Comparison of ENCODE assay signal across 8 cellular contexts in genomic region chr14:73180385-73180805, GRCh38. TPM values are rescaled to one million over a fixed set of nuclear protein-coding genes. Genes with fewer than 3 reads are reported as not detected.
DNase-seq lines count a peak whose midpoint lies in the region; ATAC-seq and TF ChIP-seq lines count a peak whose summit lies in the region.
"Had no signal": no experiment of that assay in that cellular context is flagged by ENCODE, and none has a peak within 500 bp of the region (broad histone marks: within the 10 kb centered on the region; RNA-seq: fewer than 3 reads in every experiment).

No MANE protein-coding gene starts in this region.

- in situ Hi-C loops in astrocyte of the cerebellum (cut with HindIII; ENCODE audit: low sequenced_read_pairs) = loop anchor here (10.0 kb wide), 2 partner anchors 94 to 284 kb away; no protein-coding TSS in a partner anchor

- peak in 1 of 2 donors; percentile 70 for TF ChIP-seq EP300 in tibial nerve (IDR thresholded peaks at IDR 0.05)

- H3K4me1 ChIP-seq in right cardiac atrium (ENCODE audit: control insufficient read depth, insufficient read depth, low read length) (peaks cover 3% of the 10 kb centered on the region), tibial nerve (peaks cover 0 to 61% (median 17%) of the 10 kb centered on the region in 4 donors)

- peak; percentile 75 to 89 for ATAC-seq in right cardiac atrium
- ATAC-seq in activated CD8-positive, alpha-beta T cell treated with anti-CD3 and anti-CD28 coated beads for 36 hours = no peak

- H3K27ac ChIP-seq in right cardiac atrium (ENCODE audit: low read length) (no peak overlapping the region), tibial nerve (peak overlapping the region; percentile 35 to 97 (median 68))

- TF ChIP-seq CTCF in astrocyte of the cerebellum (IDR thresholded peaks at IDR 0.05; ENCODE audit: low read depth, low read length, missing control alignments) = no peak
- TF ChIP-seq CTCF in tibial nerve (IDR thresholded peaks at IDR 0.05) = no peak
- TF ChIP-seq CTCF in activated CD8-positive, alpha-beta T cell treated with anti-CD3 and anti-CD28 coated beads for 36 hours (IDR thresholded peaks at IDR 0.05) = no peak

- no peaks in the 10 kb centered on the region for H3K9me3 ChIP-seq in right cardiac atrium (ENCODE audit: control insufficient read depth, low read length)
- no peaks in the 10 kb centered on the region for H3K9me3 ChIP-seq in tibial nerve

- H3K4me3 ChIP-seq in astrocyte of the cerebellum (ENCODE audit: low read depth, low read length) (no peak overlapping the region), right cardiac atrium (ENCODE audit: low read length) (no peak overlapping the region), tibial nerve (no peak overlapping the region)

- CTCF ChIA-PET in activated CD8-positive, alpha-beta T cell treated with anti-CD3 and anti-CD28 coated beads for 36 hours (lab: Charles Lee) = no interaction called here

- peaks cover 2% of the 10 kb centered on the region for H3K4me1 Mint-ChIP-seq in activated CD8-positive, alpha-beta T cell treated with anti-CD3 and anti-CD28 coated beads for 36 hours (ENCODE audit: low read depth)

- POLR2A ChIA-PET in activated CD8-positive, alpha-beta T cell treated with anti-CD3 and anti-CD28 coated beads for 36 hours (lab: Charles Lee) = no interaction called here

- DNase-seq in LHCN-M2 (ENCODE audit: low read depth) (peak; percentile 77), astrocyte of the cerebellum (ENCODE audit: low read depth) (peak; percentile 36), right cardiac atrium (no peak), tibial nerve (ENCODE audit: low spot score in 2 of 2) (peak in 1 of 2 donors; percentile 51), DMS 273 (lab: John Stamatoyannopoulos, UW; ENCODE audit: unreplicated experiment) (no peak)
- DNase-seq in activated CD8-positive, alpha-beta T cell treated with anti-CD3 and anti-CD28 coated beads for 36 hours = no peak
- DNase-seq in activated effector memory CD4-positive, alpha-beta T cell treated with Interleukin-2 at 50 U/mL for 16 hours = no peak
- DNase-seq: NCI-H510A treated with DMSO at 0.1 percent for 48 hours had no signal

- no peak overlapping the region for H3K4me3 Mint-ChIP-seq in activated CD8-positive, alpha-beta T cell treated with anti-CD3 and anti-CD28 coated beads for 36 hours

- H3K9me3 Mint-ChIP-seq in activated CD8-positive, alpha-beta T cell treated with anti-CD3 and anti-CD28 coated beads for 36 hours = no peaks in the 10 kb centered on the region

- H3K36me3 ChIP-seq in tibial nerve = peaks cover 0 to 24% (median 0%) of the 10 kb centered on the region in 3 donors

- H3K27me3 Mint-ChIP-seq in activated CD8-positive, alpha-beta T cell treated with anti-CD3 and anti-CD28 coated beads for 36 hours = no peaks in the 10 kb centered on the region

- H3K36me3 Mint-ChIP-seq in activated CD8-positive, alpha-beta T cell treated with anti-CD3 and anti-CD28 coated beads for 36 hours (ENCODE audit: low read depth) = peaks cover 7% of the 10 kb centered on the region

- no peak for TF ChIP-seq POLR2A in tibial nerve (IDR thresholded peaks at IDR 0.05)

- no peak overlapping the region for H3K27ac Mint-ChIP-seq in activated CD8-positive, alpha-beta T cell treated with anti-CD3 and anti-CD28 coated beads for 36 hours

- intact Hi-C loops in right cardiac atrium (cut with DNase I) = no loop called here
- intact Hi-C loops in activated CD8-positive, alpha-beta T cell treated with anti-CD3 and anti-CD28 coated beads for 36 hours (cut with micrococcal nuclease) = no loop called here

- H3K27me3 ChIP-seq in right cardiac atrium (ENCODE audit: control insufficient read depth, insufficient read depth) (no peaks in the 10 kb centered on the region), tibial nerve (no peaks in the 10 kb centered on the region)

RNA-seq across cellular contexts. Expression of gene PSEN1, which starts 44.1 kb away (rescaled TPM):
- total RNA-seq in LHCN-M2 (2014; rRNA removed) (29.9 and 38.6 TPM in 2 replicates), right cardiac atrium (10 to 100 TPM; 27.1 to 32.0 (median 29.8) TPM), tibial nerve (10 to 100 TPM; 39.6 to 77.6 (median 47.4) TPM)
- polyA plus RNA-seq in LHCN-M2 (2012) = 29.5 TPM
- polyA plus RNA-seq in right cardiac atrium = 12.8 TPM
- 10 to 100 TPM; 23.1 to 23.2 TPM for total RNA-seq in activated CD8-positive, alpha-beta T cell treated with anti-CD3 and anti-CD28 coated beads for 36 hours

RNA-seq across cellular contexts. Expression of gene PAPLN, which starts 56.9 kb away (rescaled TPM):
- total RNA-seq in LHCN-M2 (2014; rRNA removed) (0.06 and 0.63 TPM in 2 replicates), right cardiac atrium (10 to 100 TPM in 1 of 4 donors, 1 to 10 TPM in 3; 2.9 to 13.5 (median 7.3) TPM), tibial nerve (100 to 1,000 TPM in 3 of 4 donors, 10 to 100 TPM in 1; 96.6 to 314 (median 206) TPM)
- polyA plus RNA-seq in LHCN-M2 (2012) = 0.06 TPM
- 6.0 TPM for polyA plus RNA-seq in right cardiac atrium
- total RNA-seq in activated CD8-positive, alpha-beta T cell treated with anti-CD3 and anti-CD28 coated beads for 36 hours = under 1 TPM; 0.29 to 0.47 TPM

Comparison
In these comparisons a context has a peak if more than half of its experiments do, and no peak if none do; other contexts are left out.
1. DNase-seq: peak in LHCN-M2 (single experiment) and astrocyte of the cerebellum (single experiment); none in right cardiac atrium (0 of 3), activated CD8-positive, alpha-beta T cell treated with anti-CD3 and anti-CD28 coated beads for 36 hours (single experiment), activated effector memory CD4-positive, alpha-beta T cell treated with Interleukin-2 at 50 U/mL for 16 hours (single experiment) and DMS 273 (single experiment).
2. RNA of gene PAPLN, which starts 56.9 kb away (total RNA-seq): 96.6 to 314 TPM in tibial nerve; 2.9 to 13.5 TPM in right cardiac atrium, 0.06 to 0.63 TPM in LHCN-M2 and 0.29 to 0.47 TPM in activated CD8-positive, alpha-beta T cell treated with anti-CD3 and anti-CD28 coated beads for 36 hours; every median in the first group is over 4 times any median in the second.